ENCODE assay signal across 23 cellular contexts in the genomic region with DNA sequence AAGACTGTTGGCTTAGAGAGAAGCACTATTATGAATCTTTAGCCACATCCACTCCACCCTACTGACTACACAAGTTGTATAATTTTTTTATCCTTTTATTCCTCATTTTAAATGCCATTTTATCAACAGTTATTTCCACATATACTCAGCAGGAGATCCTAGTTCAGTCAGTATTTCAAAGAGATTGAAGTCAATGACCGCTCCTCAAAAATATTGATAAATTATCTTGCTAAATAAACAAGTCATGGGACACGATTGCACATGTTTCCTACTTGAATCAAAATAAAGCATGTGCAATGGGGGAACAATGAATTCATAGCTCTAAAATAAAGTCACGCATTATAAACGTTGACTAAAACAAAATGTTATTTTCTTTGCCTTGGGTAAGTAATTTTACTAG.
"Had no signal": no experiment of that assay in that cellular context is flagged by ENCODE, and none has a peak within 500 bp of the region (broad histone marks: within the 10 kb centered on the region; RNA-seq: fewer than 3 reads in every experiment).

No MANE protein-coding gene starts in this region.

- H3K27me3 Mint-ChIP-seq: dendritic cell treated with granulocyte-macrophage colony-stimulating factor and Interleukin-4, amounts not matched to agents 40 ng/mL and 50 ng/mL, for 4 days; effector memory CD8-positive, alpha-beta T cell; naive thymus-derived CD4-positive, alpha-beta T cell had no signal

- H3K36me3 Mint-ChIP-seq: naive thymus-derived CD4-positive, alpha-beta T cell had no signal

- DNase-seq: colonic mucosa; cortex of kidney; effector CD8-positive, alpha-beta T cell; effector memory CD8-positive, alpha-beta T cell; endodermal cell; erythroblast; esophagus squamous epithelium; foreskin fibroblast; heart left ventricle; hypothalamus; immature natural killer cell; islet precursor cell; kidney; kidney glomerular epithelial cell; left colon; left ventricle myocardium inferior; lower lobe of right lung; mesenchymal stem cell; midbrain; naive thymus-derived CD4-positive, alpha-beta T cell had no signal

- H3K4me3 Mint-ChIP-seq: dendritic cell treated with granulocyte-macrophage colony-stimulating factor and Interleukin-4, amounts not matched to agents 40 ng/mL and 50 ng/mL, for 4 days; effector memory CD8-positive, alpha-beta T cell; endodermal cell; immature natural killer cell; naive thymus-derived CD4-positive, alpha-beta T cell had no signal

- H3K4me1 Mint-ChIP-seq: endodermal cell; immature natural killer cell; naive thymus-derived CD4-positive, alpha-beta T cell had no signal

- H3K27ac Mint-ChIP-seq: dendritic cell treated with granulocyte-macrophage colony-stimulating factor and Interleukin-4, amounts not matched to agents 40 ng/mL and 50 ng/mL, for 4 days; effector memory CD8-positive, alpha-beta T cell; endodermal cell; immature natural killer cell; naive thymus-derived CD4-positive, alpha-beta T cell had no signal

- H3K9me3 Mint-ChIP-seq: dendritic cell treated with granulocyte-macrophage colony-stimulating factor and Interleukin-4, amounts not matched to agents 40 ng/mL and 50 ng/mL, for 4 days had no signal

- FAIRE-seq: endometrium, frontal cortex had no signal
